ENCODE assay signal across 8 cellular contexts in genomic region chr20:49713779-49714712, GRCh38. TPM values are rescaled to one million over a fixed set of nuclear protein-coding genes. Genes with fewer than 3 reads are reported as not detected.
DNase-seq lines count a peak whose midpoint lies in the region; TF ChIP-seq lines count a peak whose summit lies in the region.

TSS of gene B4GALT5 (minus strand) at chr20:49713878. CDS start at chr20:49713690, 188 bp downstream.

- H3K27ac ChIP-seq in right atrium auricular region (peak within 1 kb of the TSS; percentile 90 to 91), prostate gland (peak within 1 kb of the TSS; percentile 85 to 87), uterus (peak within 1 kb of the TSS; percentile 91 to 94)

- no peak for TF ChIP-seq CTCF in GM10248 (IDR thresholded peaks at IDR 0.05; ENCODE audit: control extremely low read depth, extremely low read depth, low read depth, missing control alignments)
- no peak for TF ChIP-seq CTCF in HFF-Myc (IDR thresholded peaks at IDR 0.05; ENCODE audit: low read depth, low read length, missing control alignments)
- TF ChIP-seq CTCF in right atrium auricular region (IDR thresholded peaks at IDR 0.05), result no peak
- TF ChIP-seq CTCF in prostate gland (IDR thresholded peaks at IDR 0.05), result no peak
- peak in 1 of 4 experiments; percentile 14 for TF ChIP-seq CTCF in uterus (IDR thresholded peaks at IDR 0.05)

- CTCF ChIA-PET in GM10248 (lab: Yijun Ruan, JAX), result interaction anchor here (0.6 to 1.9 kb wide), 6 partner anchors 10 to 133 kb away, joined by 3 to 10 read pairs (median 4); no protein-coding TSS in a partner anchor

- intact Hi-C loops in prostate gland (cut with DNase I) (no loop called here), uterus (cut with DNase I; ENCODE audit: low total_unique reads) (no loop called here)

- peak; percentile 17 for TF ChIP-seq POLR2A in prostate gland (IDR thresholded peaks at IDR 0.05)
- TF ChIP-seq POLR2A in uterus (IDR thresholded peaks at IDR 0.05), result peak; percentile 51 to 69

- DNase-seq in GM10248 (ENCODE audit: extremely low spot score) (peak; percentile 89), HFF-Myc (ENCODE audit: extremely low read depth, low read depth) (peak; percentile 51), NCI-H1105 (lab: John Stamatoyannopoulos, UW) (peak; percentile 90), T-helper 2 cell (peak; percentile 38 to 78 (median 44)), anterior cingulate cortex (lab: John Stamatoyannopoulos, UW) (peak; percentile 29 to 93 (median 73)), right atrium auricular region (ENCODE audit: low spot score) (no peak), prostate gland (ENCODE audit: low spot score) (peak; percentile 44), uterus (peak; percentile 73 to 76)

- 15% methylated on average over 12 of the region's 66 CpGs for WGBS in prostate gland

- H3K9me3 ChIP-seq in right atrium auricular region (no peaks in the 10 kb centered on the region), prostate gland (no peaks in the 10 kb centered on the region), uterus (no peaks in the 10 kb centered on the region)

- POLR2A ChIA-PET in GM10248 (lab: Yijun Ruan, JAX), result no interaction called here

- H3K4me1 ChIP-seq in right atrium auricular region (peaks cover 0 to 38% of the 10 kb centered on the region in 2 donors), prostate gland (replicated peaks) (no peaks in the 10 kb centered on the region), uterus (peaks cover 0 to 5% of the 10 kb centered on the region in 2 donors)

- H3K27me3 ChIP-seq in right atrium auricular region (no peaks in the 10 kb centered on the region), prostate gland (replicated peaks; ENCODE audit: insufficient read depth) (no peaks in the 10 kb centered on the region), uterus (no peaks in the 10 kb centered on the region)

- peak within 1 kb of the TSS; percentile 74 for H3K4me3 ChIP-seq in HFF-Myc (replicated peaks; ENCODE audit: low read depth, low read length)
- H3K4me3 ChIP-seq in right atrium auricular region, result peak within 1 kb of the TSS; percentile 96 to 97
- H3K4me3 ChIP-seq in prostate gland, result peak within 1 kb of the TSS; percentile 95 to 99
- H3K4me3 ChIP-seq in uterus, result peak within 1 kb of the TSS; percentile 60 to 71

- H3K36me3 ChIP-seq in right atrium auricular region (no peaks in the 10 kb centered on the region), prostate gland (no peaks in the 10 kb centered on the region), uterus (no peaks in the 10 kb centered on the region)

RNA-seq across cellular contexts. Expression of gene B4GALT5, which starts in this region (rescaled TPM):
- 10 to 100 TPM; 17.7 to 24.4 TPM for total RNA-seq in right atrium auricular region
- 10 to 100 TPM; 17.8 to 53.7 TPM for total RNA-seq in prostate gland
- 10 to 100 TPM; 13.5 to 59.0 (median 25.0) TPM for total RNA-seq in uterus
